Comparison of ENCODE assay signal across 1 cellular context in genomic region chr11:74739546-74740270, GRCh38.
TF ChIP-seq lines count a peak whose summit lies in the region.

No MANE protein-coding gene starts in this region.

TF ChIP-seq in H1, 55 proteins besides CTCF, POLR2A, EP300 and RAD21:
- peak; percentile 56 for TF ChIP-seq CEBPB (IDR thresholded peaks at IDR 0.05; ENCODE audit: low read depth, low read length)
- TF ChIP-seq MAX (IDR thresholded peaks at IDR 0.05), result no peak
- no peak for TF ChIP-seq CHD1 (IDR thresholded peaks at IDR 0.05; ENCODE audit: low read depth, low read length)
- TF ChIP-seq BCL11A (IDR thresholded peaks at IDR 0.05; ENCODE audit: low read depth in 2 of 2, low read length in 2 of 2), result no peak
- no peak for TF ChIP-seq POLR2AphosphoS5 (IDR thresholded peaks at IDR 0.05; ENCODE audit: low read depth, low read length)
- TF ChIP-seq KDM1A (IDR thresholded peaks at IDR 0.05; ENCODE audit: borderline replicate concordance, low read length), result no peak
- TF ChIP-seq TEAD4 (IDR thresholded peaks at IDR 0.05; ENCODE audit: low read depth, low read length), result peak; percentile 37; the same call in 1 of the 2 replicates
- no peak for TF ChIP-seq YY1 (IDR thresholded peaks at IDR 0.05; ENCODE audit: low read depth, low read length)
- TF ChIP-seq E2F6 (IDR thresholded peaks at IDR 0.05), result no peak
- TF ChIP-seq SUZ12 (IDR thresholded peaks at IDR 0.05; ENCODE audit: low read length), result no peak
- no peak for TF ChIP-seq ASH2L (IDR thresholded peaks at IDR 0.05; ENCODE audit: low read length)
- TF ChIP-seq RBBP5 (IDR thresholded peaks at IDR 0.05; ENCODE audit: borderline replicate concordance, low read depth, low read length), result no peak
- TF ChIP-seq SIRT6 (IDR thresholded peaks at IDR 0.05; ENCODE audit: low read length), result no peak
- TF ChIP-seq KDM4A (IDR thresholded peaks at IDR 0.05; ENCODE audit: low read depth, low read length, severe bottlenecking), result no peak
- no peak for TF ChIP-seq ZNF274 (IDR thresholded peaks at IDR 0.05; ENCODE audit: borderline replicate concordance, extremely low read depth, low read length)
- TF ChIP-seq POU5F1 (IDR thresholded peaks at IDR 0.05; ENCODE audit: low read depth, low read length), result no peak
- no peak for TF ChIP-seq PHF8 (conservative IDR thresholded peaks at IDR 0.05; ENCODE audit: low read depth, low read length)
- TF ChIP-seq CHD7 (IDR thresholded peaks at IDR 0.05; ENCODE audit: insufficient replicate concordance, low read length), result no peak
- no peak for TF ChIP-seq EZH2 (IDR thresholded peaks at IDR 0.05; ENCODE audit: low read depth, low read length, severe bottlenecking)
- TF ChIP-seq MAFK (IDR thresholded peaks at IDR 0.05; ENCODE audit: low read depth, low read length), result no peak
- TF ChIP-seq ATF2 (IDR thresholded peaks at IDR 0.05; ENCODE audit: low read length), result no peak
- TF ChIP-seq CBX5 (IDR thresholded peaks at IDR 0.05; ENCODE audit: low read depth, low read length), result no peak
- TF ChIP-seq JUN (IDR thresholded peaks at IDR 0.05; ENCODE audit: low read depth, low read length), result no peak
- TF ChIP-seq SP1 (IDR thresholded peaks at IDR 0.05; ENCODE audit: low read depth, low read length), result no peak
- TF ChIP-seq HDAC2 (IDR thresholded peaks at IDR 0.05; ENCODE audit: borderline replicate concordance in 1 of 2, low read depth in 2 of 2, low read length in 2 of 2), result no peak
- TF ChIP-seq RFX5 (IDR thresholded peaks at IDR 0.05; ENCODE audit: borderline replicate concordance, low read depth, low read length), result no peak
- TF ChIP-seq CBX8 (IDR thresholded peaks at IDR 0.05; ENCODE audit: borderline replicate concordance, low read depth, low read length), result no peak
- peak; percentile 45; the same call in 1 of the 2 replicates for TF ChIP-seq TCF12 (IDR thresholded peaks at IDR 0.05; ENCODE audit: low read depth, low read length)
- no peak for TF ChIP-seq SIN3A (conservative IDR thresholded peaks at IDR 0.05 in 1 of 2, IDR thresholded peaks at IDR 0.05 in 1 of 2; ENCODE audit: low read depth in 1 of 2, low read length in 2 of 2)
- no peak for TF ChIP-seq GABPA (IDR thresholded peaks at IDR 0.05; ENCODE audit: borderline replicate concordance, insufficient read depth, low read length)
- TF ChIP-seq FOSL1 (IDR thresholded peaks at IDR 0.05; ENCODE audit: insufficient read depth, low read depth, low read length), result no peak
- no peak for TF ChIP-seq HDAC6 (IDR thresholded peaks at IDR 0.05; ENCODE audit: low read depth, low read length)
- TF ChIP-seq JUND (IDR thresholded peaks at IDR 0.05; ENCODE audit: low read length), result 0 out of 2 replicates have a peak, but pooled peaks have one; percentile 7
- TF ChIP-seq BRCA1 (IDR thresholded peaks at IDR 0.05; ENCODE audit: low read depth, low read length), result no peak
- no peak for TF ChIP-seq SIX5 (IDR thresholded peaks at IDR 0.05; ENCODE audit: low read depth, low read length)
- TF ChIP-seq USF2 (IDR thresholded peaks at IDR 0.05; ENCODE audit: low read length), result no peak
- TF ChIP-seq CTBP2 (IDR thresholded peaks at IDR 0.05; ENCODE audit: borderline replicate concordance, insufficient read depth, insufficient read length, low read length), result no peak
- no peak for TF ChIP-seq SAP30 (IDR thresholded peaks at IDR 0.05; ENCODE audit: insufficient read depth, insufficient replicate concordance, low read length)
- no peak for TF ChIP-seq RNF2 (IDR thresholded peaks at IDR 0.05; ENCODE audit: borderline replicate concordance, low read depth, low read length, missing control alignments, poor library complexity, severe bottlenecking)
- no peak for TF ChIP-seq RXRA (IDR thresholded peaks at IDR 0.05; ENCODE audit: insufficient read depth, low read depth, low read length)
- TF ChIP-seq SRF (IDR thresholded peaks at IDR 0.05; ENCODE audit: low read depth, low read length), result 0 out of 2 replicates have a peak, but pooled peaks have one; percentile 13
- TF ChIP-seq CREB1 (IDR thresholded peaks at IDR 0.05), result peak; percentile 42; the same call in 1 of the 2 replicates
- no peak for TF ChIP-seq SP4 (IDR thresholded peaks at IDR 0.05; ENCODE audit: low read length)
- no peak for TF ChIP-seq ATF3 (IDR thresholded peaks at IDR 0.05; ENCODE audit: insufficient read depth, low read depth, low read length)
- no peak for TF ChIP-seq KDM5A (IDR thresholded peaks at IDR 0.05; ENCODE audit: low read length)
